1 cellular context compared by ENCODE assay signal in genomic region chr14:85106491-85106890, GRCh38.
TF ChIP-seq lines count a peak whose summit lies in the region.

No MANE protein-coding gene starts in this region.

TF ChIP-seq in SK-N-SH treated with all-trans-retinoic acid at 6 μM for 48 hours, 23 proteins besides CTCF, POLR2A, EP300 and RAD21 (continued from another document):
- TF ChIP-seq CSRNP3 (CRISPR knock-in tag; IDR thresholded peaks at IDR 0.05) (no peak), PATZ1 (CRISPR knock-in tag; IDR thresholded peaks at IDR 0.05; ENCODE audit: borderline replicate concordance) (no peak), RARB (CRISPR knock-in tag; IDR thresholded peaks at IDR 0.05) (no peak), PPARA (CRISPR knock-in tag; IDR thresholded peaks at IDR 0.05; ENCODE audit: borderline replicate concordance) (no peak), ARNTL (CRISPR knock-in tag; IDR thresholded peaks at IDR 0.05; ENCODE audit: borderline replicate concordance, low read depth) (no peak), SNAI2 (CRISPR knock-in tag; IDR thresholded peaks at IDR 0.05) (no peak), ZFP30 (CRISPR knock-in tag; IDR thresholded peaks at IDR 0.05) (no peak)
